ENCODE assay signal across 9 cellular contexts in the genomic region with DNA sequence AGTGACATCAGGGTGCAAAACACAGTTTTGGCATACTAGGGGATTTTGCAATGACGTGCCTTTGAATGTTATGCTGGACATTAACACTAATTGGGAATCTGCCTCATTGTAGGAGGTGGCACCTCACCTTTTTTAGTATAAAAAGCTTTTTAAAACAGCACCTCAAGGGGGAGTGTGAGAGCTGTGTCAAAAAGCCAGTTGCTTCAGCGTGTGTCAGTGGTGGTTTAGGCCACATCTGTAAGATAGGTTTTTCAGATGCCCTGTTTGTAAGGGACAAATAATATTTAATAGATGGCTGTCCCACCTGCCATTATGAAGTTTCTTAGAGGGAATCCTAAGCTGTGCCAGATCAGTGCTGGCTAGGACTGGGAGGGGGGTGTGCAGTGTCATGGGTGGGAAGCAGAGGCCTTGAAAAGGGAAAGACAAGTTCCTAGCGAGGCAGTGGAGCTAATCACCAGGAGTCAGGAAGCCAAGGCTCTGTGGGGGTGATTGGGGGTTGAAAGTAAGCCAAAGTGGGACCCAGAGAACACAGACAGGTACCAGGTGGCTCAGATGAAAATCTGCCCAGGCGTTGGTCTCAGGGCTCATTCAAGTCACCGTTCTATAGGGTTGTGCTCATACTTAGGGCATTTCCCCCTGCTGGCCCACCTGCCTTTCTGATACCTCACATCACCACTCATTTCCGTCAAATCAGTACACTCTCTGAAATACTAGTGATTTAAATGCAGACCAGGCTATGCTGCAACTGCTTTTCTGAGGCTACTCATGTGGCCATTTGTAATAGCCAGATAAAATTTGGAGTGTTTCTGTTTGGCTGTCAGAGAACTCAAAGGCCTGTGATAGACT.
DNase-seq lines count a peak whose midpoint lies in the region; ATAC-seq and TF ChIP-seq lines count a peak whose summit lies in the region.
"Had no signal": no experiment of that assay in that cellular context is flagged by ENCODE, and none has a peak within 500 bp of the region (broad histone marks: within the 10 kb centered on the region; RNA-seq: fewer than 3 reads in every experiment).

No MANE protein-coding gene starts in this region.

- no TSS peak for BruUV-seq in Calu3 (replicated peaks; lab: Mats Ljungman, UMichigan)
- BruUV-seq in PC-3 (replicated peaks; lab: Mats Ljungman, UMichigan): no TSS peak

- no peaks in the 10 kb centered on the region for H3K36me3 Mint-ChIP-seq in Calu3 (ENCODE audit: insufficient read depth, unreplicated experiment)
- no peaks in the 10 kb centered on the region for H3K36me3 Mint-ChIP-seq in GM23338 (ENCODE audit: low read depth)

- H3K4me1 ChIP-seq in GM23338 (ENCODE audit: insufficient read depth) (peaks cover 17% of the 10 kb centered on the region), PC-3 (ENCODE audit: insufficient read depth, low read length) (peaks cover 7% of the 10 kb centered on the region; the same call in 1 of the 2 replicates), hepatocyte (ENCODE audit: insufficient read depth) (no peaks in the 10 kb centered on the region), uterus (no peaks in the 10 kb centered on the region)

- H3K79me2 ChIP-seq in GM23338 (replicated peaks; ENCODE audit: insufficient read depth) (no peaks in the 10 kb centered on the region; the same call in 1 of the 2 replicates), PC-3 (ENCODE audit: low read length) (no peaks in the 10 kb centered on the region), hepatocyte (peaks cover 16% of the 10 kb centered on the region)

- intact Hi-C loops in Calu3 (cut with micrococcal nuclease; ENCODE audit: unreplicated experiment) (no loop called here), PC-3 (cut with micrococcal nuclease) (no loop called here), uterus (cut with DNase I; ENCODE audit: low total_unique reads) (no loop called here)

- ATAC-seq in GM23338 (peak; percentile 92), PC-3 (peak; percentile 35)

- H3K27me3 ChIP-seq in GM23338 (ENCODE audit: insufficient read depth) (no peaks in the 10 kb centered on the region), PC-3 (ENCODE audit: low read length) (no peaks in the 10 kb centered on the region), hepatocyte (no peaks in the 10 kb centered on the region), uterus (no peaks in the 10 kb centered on the region)

- CTCF ChIA-PET in Calu3 (lab: Charles Lee) (interaction anchor here (1.1 kb wide), 1 partner anchor 17 kb away, joined by 5 read pairs; no protein-coding TSS in a partner anchor), PC-3 (lab: Charles Lee) (interaction anchor here (0.6 to 1.0 kb wide), 3 partner anchors 22 to 239 kb away, joined by 3 to 5 read pairs (median 3); no protein-coding TSS in a partner anchor)

- POLR2A ChIA-PET in PC-3 (lab: Charles Lee; ENCODE audit: unreplicated experiment): interaction anchor here (0.6 kb wide), 1 partner anchor 17 kb away, joined by 11 read pairs; no protein-coding TSS in a partner anchor

- H3F3A ChIP-seq in GM23338 (replicated peaks; ENCODE audit: low read depth): no peaks in the 10 kb centered on the region
- H3F3A ChIP-seq in PC-3 (ENCODE audit: low read length, unreplicated experiment): no peaks in the 10 kb centered on the region

- peak overlapping the region; percentile 50 for H3K27ac Mint-ChIP-seq in Calu3 (ENCODE audit: unreplicated experiment)
- no peak overlapping the region for H3K27ac Mint-ChIP-seq in GM23338
- H3K27ac Mint-ChIP-seq: activated T-helper 1 cell treated with anti-CD3 and anti-CD28 coated beads, Interleukin-12 subunit alpha, Interleukin-12 subunit beta, Interleukin-2, Interleukin-4 antibody, amounts not matched to agents 30 ng/mL and 10 ng/mL and 1 ng/mL, durations not matched to agents 14 hours and 24 hours and 36 hours had no signal

- H3K9me3 Mint-ChIP-seq in Calu3 (ENCODE audit: low read depth, unreplicated experiment) (no peaks in the 10 kb centered on the region), GM23338 (no peaks in the 10 kb centered on the region)
- H3K9me3 Mint-ChIP-seq: activated T-helper 1 cell treated with anti-CD3 and anti-CD28 coated beads, Interleukin-12 subunit alpha, Interleukin-12 subunit beta, Interleukin-2, Interleukin-4 antibody, amounts not matched to agents 30 ng/mL and 10 ng/mL and 1 ng/mL, durations not matched to agents 14 hours and 24 hours and 36 hours had no signal

- no peaks in the 10 kb centered on the region for H3K27me3 Mint-ChIP-seq in Calu3 (ENCODE audit: unreplicated experiment)
- H3K27me3 Mint-ChIP-seq in GM23338 (ENCODE audit: insufficient read depth, low read depth, poor library complexity): no peaks in the 10 kb centered on the region

- H3K4me3 Mint-ChIP-seq in Calu3 (ENCODE audit: low read depth, unreplicated experiment) (no peak overlapping the region), GM23338 (no peak overlapping the region)
- H3K4me3 Mint-ChIP-seq: activated T-helper 1 cell treated with anti-CD3 and anti-CD28 coated beads, Interleukin-12 subunit alpha, Interleukin-12 subunit beta, Interleukin-2, Interleukin-4 antibody, amounts not matched to agents 30 ng/mL and 10 ng/mL and 1 ng/mL, durations not matched to agents 14 hours and 24 hours and 36 hours had no signal

- no peak overlapping the region for H2AFZ ChIP-seq in GM23338
- H2AFZ ChIP-seq in PC-3 (ENCODE audit: low read length): no peak overlapping the region
- no peak overlapping the region for H2AFZ ChIP-seq in hepatocyte

- TF ChIP-seq CTCF in Calu3 (IDR thresholded peaks at IDR 0.05; ENCODE audit: unreplicated experiment) (peak; percentile 15), GM23338 (conservative IDR thresholded peaks at IDR 0.05; ENCODE audit: low read depth in 2 of 2) (peak; percentile 59 to 60), PC-3 (conservative IDR thresholded peaks at IDR 0.05; ENCODE audit: low read depth, low read length) (peak; percentile 59), hepatocyte (IDR thresholded peaks at IDR 0.05; ENCODE audit: poor library complexity) (peak; percentile 3), uterus (IDR thresholded peaks at IDR 0.05) (no peak)

- WGBS in hepatocyte (ENCODE audit: low lambda C conversion rate, missing lambda C conversion rate): 84% methylated on average over 6 of the region's 6 CpGs

- no peak overlapping the region for H3K9ac ChIP-seq in PC-3 (ENCODE audit: low read length)

- H3K36me3 ChIP-seq in GM23338 (ENCODE audit: insufficient read depth) (no peaks in the 10 kb centered on the region), PC-3 (ENCODE audit: low read depth, low read length) (no peaks in the 10 kb centered on the region), hepatocyte (replicated peaks; ENCODE audit: insufficient read depth, low read depth) (no peaks in the 10 kb centered on the region), uterus (no peaks in the 10 kb centered on the region)

- H3K9me3 ChIP-seq in PC-3 (ENCODE audit: low read length): no peaks in the 10 kb centered on the region
- no peaks in the 10 kb centered on the region for H3K9me3 ChIP-seq in hepatocyte (ENCODE audit: low read depth)
- no peaks in the 10 kb centered on the region for H3K9me3 ChIP-seq in uterus

- H3K4me1 Mint-ChIP-seq in Calu3 (ENCODE audit: low read depth, unreplicated experiment) (no peaks in the 10 kb centered on the region), GM23338 (peaks cover 31% of the 10 kb centered on the region)

- no peak overlapping the region for H3K4me2 ChIP-seq in GM23338
- no peak overlapping the region for H3K4me2 ChIP-seq in PC-3 (ENCODE audit: low read length)
- H3K4me2 ChIP-seq in hepatocyte: no peak overlapping the region

- no peak for TF ChIP-seq POLR2A in uterus (IDR thresholded peaks at IDR 0.05)

- H3K9me2 ChIP-seq in GM23338 (ENCODE audit: insufficient read depth): no peaks in the 10 kb centered on the region
- H3K9me2 ChIP-seq in PC-3 (replicated peaks; ENCODE audit: low read length): no peaks in the 10 kb centered on the region
- H3K9me2 ChIP-seq in hepatocyte (replicated peaks; ENCODE audit: insufficient read depth): no peaks in the 10 kb centered on the region

- H4K20me1 ChIP-seq in GM23338 (replicated peaks; ENCODE audit: insufficient read depth): no peaks in the 10 kb centered on the region
- H4K20me1 ChIP-seq in PC-3 (ENCODE audit: low read length): no peaks in the 10 kb centered on the region
- no peaks in the 10 kb centered on the region for H4K20me1 ChIP-seq in hepatocyte (ENCODE audit: insufficient read depth, poor library complexity, severe bottlenecking)

- DNase-seq in Calu3 (peak; percentile 10), GM23338 (ENCODE audit: low spot score) (peak; percentile 73), PC-3 (peak; percentile 31), hepatocyte (ENCODE audit: low spot score) (no peak), 8988T (no peak), hypothalamus (lab: John Stamatoyannopoulos, UW) (no peak), uterus (no peak)
- no peak for DNase-seq in stimulated activated naive CD4-positive, alpha-beta T cell (lab: John Stamatoyannopoulos, UW)

- H3K4me3 ChIP-seq in GM23338: no peak overlapping the region
- H3K4me3 ChIP-seq in PC-3 (ENCODE audit: low read length): no peak overlapping the region
- H3K4me3 ChIP-seq in hepatocyte: no peak overlapping the region
- H3K4me3 ChIP-seq in uterus: no peak overlapping the region

- H3K27ac ChIP-seq in GM23338 (ENCODE audit: low read depth) (no peak overlapping the region), PC-3 (ENCODE audit: low read length) (no peak overlapping the region), hepatocyte (no peak overlapping the region), uterus (no peak overlapping the region)

TF ChIP-seq in GM23338, 12 proteins besides CTCF, POLR2A, EP300 and RAD21 (continues in another document):
- TF ChIP-seq STAT1 (IDR thresholded peaks at IDR 0.05; ENCODE audit: unreplicated experiment) (no peak), ZNF331 (CRISPR knock-in tag; IDR thresholded peaks at IDR 0.05; ENCODE audit: low read depth) (no peak)

Comparison
In these comparisons a context has a peak if more than half of its experiments do, and no peak if none do; other contexts are left out.
1. DNase-seq: peak in Calu3 (single experiment), GM23338 (single experiment) and PC-3 (single experiment); none in hepatocyte (single experiment), stimulated activated naive CD4-positive, alpha-beta T cell (0 of 6), 8988T (single experiment), hypothalamus (0 of 51) and uterus (0 of 2).
2. CTCF ChIP-seq: peak in Calu3 (single experiment), GM23338 (2 of 2), PC-3 (single experiment) and hepatocyte (single experiment); none in uterus (0 of 4).